Comparison of ENCODE assay signal across 11 cellular contexts in genomic region chr12:7512528-7512927, GRCh38. TPM values are rescaled to one million over a fixed set of nuclear protein-coding genes. Genes with fewer than 3 reads are reported as not detected.
A peak's percentile ranks its signal among the peaks of the same experiment; 100 is the strongest.
DNase-seq lines count a peak whose midpoint lies in the region; TF ChIP-seq lines count a peak whose summit lies in the region.
"Had no signal": no experiment of that assay in that cellular context is flagged by ENCODE, and none has a peak within 500 bp of the region (broad histone marks: within the 10 kb centered on the region; RNA-seq: fewer than 3 reads in every experiment).

No MANE protein-coding gene starts in this region.

- no peaks in the 10 kb centered on the region for H3K36me3 Mint-ChIP-seq in nephron progenitor cell (ENCODE audit: low read depth)

- no peak for TF ChIP-seq CTCF in adrenal gland (IDR thresholded peaks at IDR 0.05)
- no peak for TF ChIP-seq CTCF in nephron progenitor cell (IDR thresholded peaks at IDR 0.05)
- no peak for TF ChIP-seq CTCF in ascending aorta (IDR thresholded peaks at IDR 0.05)

- H3K4me3 Mint-ChIP-seq in nephron progenitor cell = no peak overlapping the region
- H3K4me3 Mint-ChIP-seq: activated T-cell treated with anti-CD3 and anti-CD28 coated beads, Interleukin-2, amount 50 U/mL, for 72 hours; T-helper 1 cell treated with Interleukin-12 subunit alpha and Interleukin-12 subunit beta and Interleukin-4 antibody, amounts not matched to agents 30 μg/mL and 1 μg/mL, for 36 hours had no signal

- WGBS in adrenal gland, 4 donors = 61 to 73% (median 68%) methylated on average over 2 of the region's 2 CpGs

- H3K36me3 ChIP-seq in adrenal gland (replicated peaks in 1 of 2) (no peaks in the 10 kb centered on the region), ascending aorta (no peaks in the 10 kb centered on the region)

- H3K4me3 ChIP-seq in adrenal gland (no peak overlapping the region), ascending aorta (no peak overlapping the region)

- no peaks in the 10 kb centered on the region for H3K9me3 ChIP-seq in adrenal gland (replicated peaks in 1 of 3)
- no peaks in the 10 kb centered on the region for H3K9me3 ChIP-seq in ascending aorta

- H3K4me1 Mint-ChIP-seq in nephron progenitor cell = no peaks in the 10 kb centered on the region

- intact Hi-C loops in adrenal gland (cut with DNase I) (no loop called here), ascending aorta (cut with DNase I) (no loop called here)

- no peak overlapping the region for H3K27ac Mint-ChIP-seq in nephron progenitor cell
- H3K27ac Mint-ChIP-seq: activated T-cell treated with anti-CD3 and anti-CD28 coated beads, Interleukin-2, amount 50 U/mL, for 72 hours; T-helper 1 cell treated with Interleukin-12 subunit alpha and Interleukin-12 subunit beta and Interleukin-4 antibody, amounts not matched to agents 30 μg/mL and 1 μg/mL, for 36 hours had no signal

- H3K27me3 ChIP-seq in adrenal gland (no peaks in the 10 kb centered on the region), ascending aorta (no peaks in the 10 kb centered on the region)

- peaks cover 20% of the 10 kb centered on the region for H3K9me3 Mint-ChIP-seq in nephron progenitor cell

- H3K27me3 Mint-ChIP-seq in nephron progenitor cell (ENCODE audit: low read depth, poor library complexity) = no peaks in the 10 kb centered on the region

- DNase-seq in AG08396 (ENCODE audit: low spot score) (peak; percentile 75), HT1080 (ENCODE audit: low read depth) (peak; percentile 91), adrenal gland (peak in 6 of 7 donors; percentile 32 to 71 (median 56)), islet precursor cell (peak; percentile 90), nephron progenitor cell (no peak), ascending aorta (ENCODE audit: low spot score in 2 of 2) (no peak), NCI-H524 treated with DMSO at 0.1 percent for 48 hours (lab: John Stamatoyannopoulos, UW) (no peak)
- no peak for DNase-seq in activated CD8-positive, alpha-beta memory T cell treated with anti-CD3 and anti-CD28 coated beads, Interleukin-2, amount 50 U/mL, for 4 hours
- DNase-seq: activated T-cell treated with anti-CD3 and anti-CD28 coated beads, Interleukin-2, amount 50 U/mL, for 72 hours; NCI-H1417 had no signal

- H3K27ac ChIP-seq in adrenal gland (no peak overlapping the region), ascending aorta (no peak overlapping the region)

- no peak for TF ChIP-seq POLR2A in adrenal gland (IDR thresholded peaks at IDR 0.05)

- H3K4me1 ChIP-seq in adrenal gland (replicated peaks in 1 of 2) (no peaks in the 10 kb centered on the region), ascending aorta (no peaks in the 10 kb centered on the region)

RNA-seq across cellular contexts. Expression of gene CD163, which starts 9.0 kb away (rescaled TPM):
- not detected in 2 replicates for total RNA-seq in HT1080 (2014; rRNA removed; shearing (Covaris generic))
- 0.03 TPM in 1 of 2 replicates, not detected in the other for polyA plus RNA-seq in HT1080 (2015; cell fraction: cytosol; rRNA removed)
- 0.02 and 0.16 TPM in 2 replicates for polyA plus RNA-seq in HT1080 (2015; cell fraction: nucleus; rRNA removed)
- total RNA-seq in adrenal gland (100 to 1,000 TPM in 7 of 8 donors, 10 to 100 TPM in 1; 57.4 to 690 (median 399) TPM), ascending aorta (120 TPM)
- 100 to 1,000 TPM in 2 of 3 donors, 10 to 100 TPM in 1; 58.4 to 169 (median 129) TPM for polyA plus RNA-seq in adrenal gland
- total RNA-seq: activated T-cell treated with anti-CD3 and anti-CD28 coated beads, Interleukin-2, amount 50 U/mL, for 72 hours had no signal

Comparison
In these comparisons a context has a peak if more than half of its experiments do, and no peak if none do; other contexts are left out.
1. DNase-seq: peak in AG08396 (single experiment), HT1080 (single experiment), adrenal gland (6 of 7) and islet precursor cell (single experiment); none in activated CD8-positive, alpha-beta memory T cell treated with anti-CD3 and anti-CD28 coated beads, Interleukin-2, amount 50 U/mL, for 4 hours (single experiment), nephron progenitor cell (single experiment), ascending aorta (0 of 2) and NCI-H524 treated with DMSO at 0.1 percent for 48 hours (single experiment).
2. RNA of gene CD163, which starts 9.0 kb away (total RNA-seq): 57.4 to 690 TPM in adrenal gland and 120 TPM in ascending aorta (single experiment); not detected in HT1080; every median in the first group is over 10 times any median in the second.